In genomic region chr17:6492892-6493674, GRCh38 we compare ENCODE assay signal across 19 cellular contexts. TPM values are rescaled to one million over a fixed set of nuclear protein-coding genes. Genes with fewer than 3 reads are reported as not detected.
A peak's percentile ranks its signal among the peaks of the same experiment; 100 is the strongest.
DNase-seq lines count a peak whose midpoint lies in the region; TF ChIP-seq lines count a peak whose summit lies in the region.
"Had no signal": no experiment of that assay in that cellular context is flagged by ENCODE, and none has a peak within 500 bp of the region (broad histone marks: within the 10 kb centered on the region; RNA-seq: fewer than 3 reads in every experiment).

No MANE protein-coding gene starts in this region.

- no peaks in the 10 kb centered on the region for H3K9me3 Mint-ChIP-seq in activated CD4-positive, alpha-beta T cell treated with anti-CD3 and anti-CD28 coated beads, Interleukin-2, amount 10 ng/mL, durations not matched to agents 24 days and 14 days
- H3K9me3 Mint-ChIP-seq: natural killer cell had no signal

- H3K27me3 Mint-ChIP-seq in activated CD4-positive, alpha-beta T cell treated with anti-CD3 and anti-CD28 coated beads, Interleukin-2, amount 10 ng/mL, durations not matched to agents 24 days and 14 days, result peaks cover 5% of the 10 kb centered on the region

- H3K9me3 ChIP-seq in spleen (no peaks in the 10 kb centered on the region), colonic mucosa (no peaks in the 10 kb centered on the region)
- H3K9me3 ChIP-seq: MG63 had no signal

- peak overlapping the region; percentile 20 for H3K27ac Mint-ChIP-seq in activated CD4-positive, alpha-beta T cell treated with anti-CD3 and anti-CD28 coated beads, Interleukin-2, amount 10 ng/mL, durations not matched to agents 24 days and 14 days
- H3K27ac Mint-ChIP-seq: CD4-positive, alpha-beta memory T cell; natural killer cell had no signal

- H3K36me3 ChIP-seq in spleen (no peaks in the 10 kb centered on the region), colonic mucosa (no peaks in the 10 kb centered on the region)
- H3K36me3 ChIP-seq: MG63 had no signal

- 62 to 74% (median 67%) methylated on average over 4 of the region's 4 CpGs for WGBS in spleen, 5 donors

- H3K4me3 ChIP-seq in spleen (no peak overlapping the region), colonic mucosa (no peak overlapping the region)
- H3K4me3 ChIP-seq: MG63 had no signal

- no peak for TF ChIP-seq POLR2A in spleen (IDR thresholded peaks at IDR 0.05)

- H3K4me3 Mint-ChIP-seq in activated CD4-positive, alpha-beta T cell treated with anti-CD3 and anti-CD28 coated beads, Interleukin-2, amount 10 ng/mL, durations not matched to agents 24 days and 14 days, result no peak overlapping the region
- H3K4me3 Mint-ChIP-seq: CD4-positive, alpha-beta memory T cell; natural killer cell had no signal

- no peak for DNase-seq in activated CD4-positive, alpha-beta T cell treated with anti-CD3 and anti-CD28 coated beads, Interleukin-2, amount 10 ng/mL, durations not matched to agents 24 days and 14 days
- no peak for DNase-seq in activated CD4-positive, alpha-beta T cell treated with anti-CD3 and anti-CD28 coated beads for 4 hours
- DNase-seq in RWPE1 (ENCODE audit: low spot score) (no peak), iPS DF 4.7 (ENCODE audit: extremely low read depth, low spot score) (peak; percentile 30), spleen (peak; percentile 7), colonic mucosa (no peak), activated T-cell treated with anti-CD3 and anti-CD28 coated beads for 4 hours (no peak)
- DNase-seq in central memory CD4-positive, alpha-beta T cell, result no peak
- DNase-seq: amniotic stem cell; CD4-positive, alpha-beta memory T cell; foreskin melanocyte; MG63; natural killer cell; NCI-H1694 treated with DMSO at 0.1 percent for 48 hours; NCI-H510A treated with DMSO at 0.1 percent for 48 hours; stimulated activated naive CD8-positive, alpha-beta T cell treated with anti-CD3 and anti-CD28 coated beads, Interleukin-15, Interleukin-2, amounts not matched to agents 100 U/mL and 50 U/mL, for 24 hours had no signal

- intact Hi-C loops in activated CD4-positive, alpha-beta T cell treated with anti-CD3 and anti-CD28 coated beads, Interleukin-2, amount 10 ng/mL, durations not matched to agents 24 days and 14 days (cut with micrococcal nuclease), result no loop called here
- intact Hi-C loops in spleen (cut with DNase I; ENCODE audit: low total_unique reads), result no loop called here
- intact Hi-C loops in colonic mucosa (cut with DNase I), result no loop called here

- POLR2A ChIA-PET in RWPE1 (lab: Yijun Ruan, JAX; ENCODE audit: low non-redundant PET), result no interaction called here

- H3K4me1 ChIP-seq in spleen (peaks cover 24 to 91% (median 46%) of the 10 kb centered on the region in 6 donors), colonic mucosa (no peaks in the 10 kb centered on the region)

- H3K4me1 Mint-ChIP-seq in activated CD4-positive, alpha-beta T cell treated with anti-CD3 and anti-CD28 coated beads, Interleukin-2, amount 10 ng/mL, durations not matched to agents 24 days and 14 days, result peaks cover 15% of the 10 kb centered on the region

- CTCF ChIA-PET in RWPE1 (lab: Yijun Ruan, JAX), result no interaction called here

- H3K27me3 ChIP-seq in spleen (replicated peaks in 1 of 7), result peaks cover 0 to 8% (median 0%) of the 10 kb centered on the region in 7 donors
- no peaks in the 10 kb centered on the region for H3K27me3 ChIP-seq in colonic mucosa
- H3K27me3 ChIP-seq: MG63 had no signal

- no peaks in the 10 kb centered on the region for H3K36me3 Mint-ChIP-seq in activated CD4-positive, alpha-beta T cell treated with anti-CD3 and anti-CD28 coated beads, Interleukin-2, amount 10 ng/mL, durations not matched to agents 24 days and 14 days (ENCODE audit: low read depth)
- H3K36me3 Mint-ChIP-seq: CD4-positive, alpha-beta memory T cell; natural killer cell had no signal

- H3K27ac ChIP-seq in RWPE1, result peak overlapping the region; percentile 77
- peak overlapping the region in 5 of 8 donors; percentile 8 to 51 (median 33) for H3K27ac ChIP-seq in spleen
- no peak overlapping the region for H3K27ac ChIP-seq in colonic mucosa

- TF ChIP-seq CTCF in RWPE1 (conservative IDR thresholded peaks at IDR 0.05; ENCODE audit: low read depth) (no peak), spleen (IDR thresholded peaks at IDR 0.05 in 8 of 11, conservative IDR thresholded peaks at IDR 0.05 in 3 of 11) (no peak), colonic mucosa (IDR thresholded peaks at IDR 0.05) (no peak)

- H3K9ac ChIP-seq in colonic mucosa (ENCODE audit: low read depth in 2 of 2, low read length in 2 of 2), result no peak overlapping the region

RNA-seq across cellular contexts. Expression of gene PIMREG, which starts 48.8 kb away (rescaled TPM):
- total RNA-seq in activated CD4-positive, alpha-beta T cell treated with anti-CD3 and anti-CD28 coated beads, Interleukin-2, amount 10 ng/mL, durations not matched to agents 24 days and 14 days, result 4.6 and 6.4 TPM in 2 replicates
- total RNA-seq in spleen (10 to 100 TPM in 1 of 7 donors, 1 to 10 TPM in 6; 1.8 to 11.6 (median 3.9) TPM), colonic mucosa (10 to 100 TPM in 1 of 2 donors, 1 to 10 TPM in 1; 4.3 to 26.0 TPM)
- polyA plus RNA-seq in spleen, result 1 to 10 TPM; 1.3 to 4.0 (median 1.6) TPM
- total RNA-seq: CD4-positive, alpha-beta memory T cell had no signal
- polyA plus RNA-seq: CD4-positive, alpha-beta memory T cell had no signal

RNA-seq across cellular contexts. Expression of gene AIPL1, which starts 58.2 kb away (rescaled TPM):
- not detected in 2 replicates for total RNA-seq in activated CD4-positive, alpha-beta T cell treated with anti-CD3 and anti-CD28 coated beads, Interleukin-2, amount 10 ng/mL, durations not matched to agents 24 days and 14 days
- total RNA-seq in spleen (under 1 TPM in 4 of 7 donors, not detected in 3; 0.17 to 0.34 (median 0.29) TPM), colonic mucosa (not detected)
- under 1 TPM in 2 of 3 donors, not detected in 1; 0.10 to 0.24 TPM for polyA plus RNA-seq in spleen
- total RNA-seq: CD4-positive, alpha-beta memory T cell; HT-29; natural killer cell; pulmonary artery endothelial cell; ureter had no signal
- polyA plus RNA-seq: CD4-positive, alpha-beta memory T cell had no signal

Comparison
In these comparisons a context has a peak if more than half of its experiments do, and no peak if none do; other contexts are left out.
1. DNase-seq: peak in iPS DF 4.7 (single experiment) and spleen (single experiment); none in activated CD4-positive, alpha-beta T cell treated with anti-CD3 and anti-CD28 coated beads, Interleukin-2, amount 10 ng/mL, durations not matched to agents 24 days and 14 days (single experiment), activated CD4-positive, alpha-beta T cell treated with anti-CD3 and anti-CD28 coated beads for 4 hours (0 of 2), RWPE1 (single experiment), colonic mucosa (single experiment), activated T-cell treated with anti-CD3 and anti-CD28 coated beads for 4 hours (single experiment) and central memory CD4-positive, alpha-beta T cell (single experiment).